ENCODE assay signal across 10 cellular contexts in genomic region chr9:134602547-134603362, GRCh38. TPM values are rescaled to one million over a fixed set of nuclear protein-coding genes. Genes with fewer than 3 reads are reported as not detected.
DNase-seq lines count a peak whose midpoint lies in the region; ATAC-seq and TF ChIP-seq lines count a peak whose summit lies in the region.
"Had no signal": no experiment of that assay in that cellular context is flagged by ENCODE, and none has a peak within 500 bp of the region (broad histone marks: within the 10 kb centered on the region; RNA-seq: fewer than 3 reads in every experiment).

No MANE protein-coding gene starts in this region.

- H3F3A ChIP-seq in PC-9 (ENCODE audit: insufficient read depth, low read depth) = peaks cover 10% of the 10 kb centered on the region; the same call in 1 of the 2 replicates

- BruUV-seq in PC-9 (replicated peaks; lab: Mats Ljungman, UMichigan) = no TSS peak

- intact Hi-C loops in PC-9 (cut with micrococcal nuclease; ENCODE audit: unreplicated experiment) = loop anchor here (1.0 to 5.0 kb wide), 5 partner anchors 23 to 154 kb away; no protein-coding TSS in a partner anchor

- POLR2A ChIA-PET in PC-9 (lab: Charles Lee; ENCODE audit: unreplicated experiment) = interaction anchor here (0.6 to 0.7 kb wide), 6 partner anchors 22 to 591 kb away, joined by 3 to 5 read pairs (median 4); no protein-coding TSS in a partner anchor

- DNase-seq in AG20443 (ENCODE audit: low spot score) (peak; percentile 94), PC-9 (peak; percentile 83 to 95), fibroblast of lung (ENCODE audit: low read depth in 2 of 2) (peak; percentile 96 to 100), non-pigmented ciliary epithelial cell (ENCODE audit: low read depth) (peak; percentile 99), amygdala (lab: John Stamatoyannopoulos, UW) (no peak)
- DNase-seq: cerebellar nuclear complex, NCI-H1092 treated with DMSO at 0.1 percent for 48 hours had no signal

- H3K27ac ChIP-seq in PC-9 (peak overlapping the region; percentile 68), fibroblast of lung (ENCODE audit: insufficient read depth, low read length) (peak overlapping the region; percentile 92)

- H3K4me3 ChIP-seq in PC-9 = 0 out of 2 replicates have a peak overlapping the region, but pooled peaks have one; percentile 14
- no peak overlapping the region for H3K4me3 ChIP-seq in fibroblast of lung (replicated peaks in 1 of 4; ENCODE audit: control extremely low read depth in 1 of 4, insufficient read depth in 1 of 4, low read depth in 3 of 4, low read length in 4 of 4)

- H2AFZ ChIP-seq in PC-9 (no peak overlapping the region), fibroblast of lung (ENCODE audit: low read length) (no peak overlapping the region)

- H3K27me3 ChIP-seq in PC-9 (ENCODE audit: insufficient read depth, low read depth) (no peaks in the 10 kb centered on the region; the same call in 1 of the 2 replicates), fibroblast of lung (ENCODE audit: control insufficient read depth, insufficient read depth, low read length) (no peaks in the 10 kb centered on the region)

- no peak for ATAC-seq in HG02642 (IDR thresholded peaks at IDR 0.05; ENCODE audit: poor library complexity, unreplicated experiment)
- no peak for ATAC-seq in HG02840 (IDR thresholded peaks at IDR 0.05; ENCODE audit: low FRiP score, unreplicated experiment)
- ATAC-seq in GM18907 (IDR thresholded peaks at IDR 0.05; ENCODE audit: unreplicated experiment) = no peak

- peak overlapping the region; percentile 62 for H3K4me2 ChIP-seq in PC-9
- H3K4me2 ChIP-seq in fibroblast of lung (ENCODE audit: extremely low read depth, insufficient read depth, low read length) = peak overlapping the region; percentile 57

- H3K4me1 ChIP-seq in PC-9 (replicated peaks; ENCODE audit: insufficient read depth) (peaks cover 17% of the 10 kb centered on the region), fibroblast of lung (ENCODE audit: control insufficient read depth, extremely low read depth, insufficient read depth, low read length) (peaks cover 15% of the 10 kb centered on the region)

- CTCF ChIA-PET in PC-9 (lab: Charles Lee) = interaction anchor here (0.9 kb wide), 1 partner anchor 100 kb away, joined by 3 read pairs; no protein-coding TSS in a partner anchor

- H3K9ac ChIP-seq in fibroblast of lung (ENCODE audit: insufficient read depth, low read length) = peak overlapping the region; percentile 36

- TF ChIP-seq CTCF in PC-9 (conservative IDR thresholded peaks at IDR 0.05) (no peak), fibroblast of lung (conservative IDR thresholded peaks at IDR 0.05 in 1 of 2, IDR thresholded peaks at IDR 0.05 in 1 of 2; ENCODE audit: low read depth in 1 of 2, low read length in 2 of 2) (no peak)

- H3K79me2 ChIP-seq in PC-9 (ENCODE audit: low read depth) = no peaks in the 10 kb centered on the region
- no peaks in the 10 kb centered on the region for H3K79me2 ChIP-seq in fibroblast of lung (ENCODE audit: control insufficient read depth, insufficient read depth, low read length)

- H3K36me3 ChIP-seq in PC-9 (ENCODE audit: low read depth) (no peaks in the 10 kb centered on the region), fibroblast of lung (ENCODE audit: control insufficient read depth, insufficient read depth, low read length) (no peaks in the 10 kb centered on the region)

- H3K9me3 ChIP-seq in PC-9 (ENCODE audit: insufficient read depth, low read depth) = no peaks in the 10 kb centered on the region
- H3K9me3 ChIP-seq in fibroblast of lung (ENCODE audit: control insufficient read depth, insufficient read depth, low read depth, low read length) = no peaks in the 10 kb centered on the region

- H4K20me1 ChIP-seq in PC-9 (ENCODE audit: insufficient read depth) = no peaks in the 10 kb centered on the region
- no peaks in the 10 kb centered on the region for H4K20me1 ChIP-seq in fibroblast of lung (ENCODE audit: control insufficient read depth, extremely low read depth, insufficient read depth, low read length)

- H3K9me2 ChIP-seq in PC-9 (ENCODE audit: insufficient read depth) = no peaks in the 10 kb centered on the region

RNA-seq across cellular contexts. Expression of gene COL5A1, which starts 38.8 kb away (rescaled TPM):
- total RNA-seq in PC-9 (2021) (15.2 and 32.8 TPM in 2 replicates), fibroblast of lung (63.7 and 72.8 TPM in 2 replicates)
- polyA plus RNA-seq in fibroblast of lung = 83.9 and 109 TPM in 2 replicates
- 164 and 250 TPM in 2 replicates for polyA plus RNA-seq in fibroblast of lung (2012)
- 171 and 250 TPM in 2 replicates for polyA minus RNA-seq in fibroblast of lung (ENCODE audit: low replicate concordance)

Comparison
In these comparisons a context has a peak if more than half of its experiments do, and no peak if none do; other contexts are left out.
1. DNase-seq: peak in AG20443 (single experiment), PC-9 (2 of 2), fibroblast of lung (2 of 2) and non-pigmented ciliary epithelial cell (single experiment); none in amygdala (0 of 56).